22 cellular contexts compared by ENCODE assay signal in the genomic region with DNA sequence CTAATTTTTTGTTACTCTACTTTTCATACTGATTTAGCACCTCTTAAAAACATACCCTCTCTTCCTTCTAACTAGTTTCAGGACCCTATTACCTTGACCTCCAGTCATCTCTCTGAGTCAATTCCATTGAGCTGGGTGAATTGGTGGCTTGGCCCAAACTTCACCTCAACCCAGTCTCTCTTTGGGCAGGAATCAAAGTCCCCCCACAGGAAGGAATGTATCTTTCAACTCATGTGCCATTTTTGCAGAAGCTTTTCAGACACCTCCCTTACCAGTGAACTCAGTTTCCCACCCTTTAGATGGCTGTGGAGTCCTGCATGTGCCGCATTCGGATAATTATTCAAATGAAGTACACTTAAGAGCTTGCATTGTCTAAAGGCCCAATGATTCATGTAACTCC.
DNase-seq lines count a peak whose midpoint lies in the region; ATAC-seq, FAIRE-seq and TF ChIP-seq lines count a peak whose summit lies in the region.
"Had no signal": no experiment of that assay in that cellular context is flagged by ENCODE, and none has a peak within 500 bp of the region (broad histone marks: within the 10 kb centered on the region; RNA-seq: fewer than 3 reads in every experiment).

No MANE protein-coding gene starts in this region.

- no peak for TF ChIP-seq RAD21 in Ishikawa (IDR thresholded peaks at IDR 0.05; ENCODE audit: low read depth)

- no peaks in the 10 kb centered on the region for H3K36me3 ChIP-seq in endocrine pancreas (ENCODE audit: control insufficient read depth, insufficient read depth, low read length)
- H3K36me3 ChIP-seq in mesendoderm (ENCODE audit: control insufficient read depth, insufficient read depth, low read length): no peaks in the 10 kb centered on the region
- no peaks in the 10 kb centered on the region for H3K36me3 ChIP-seq in CD8-positive, alpha-beta T cell (ENCODE audit: insufficient read depth, low read length)
- H3K36me3 ChIP-seq: MG63, Peyer's patch, SJCRH30 had no signal

- H2BK120ac ChIP-seq in mesendoderm (ENCODE audit: low read depth, low read length): no peak overlapping the region

- no peaks in the 10 kb centered on the region for H3K79me1 ChIP-seq in mesendoderm (ENCODE audit: low read length)

- no peak for TF ChIP-seq EP300 in Ishikawa (IDR thresholded peaks at IDR 0.05; ENCODE audit: borderline replicate concordance)

- no peak overlapping the region for H4K5ac ChIP-seq in mesendoderm (ENCODE audit: low read length)

- ATAC-seq in CD8-positive, alpha-beta T cell: no peak
- ATAC-seq: A549, K562 had no signal

- no peaks in the 10 kb centered on the region for H3K4me1 Mint-ChIP-seq in CD8-positive, alpha-beta T cell (ENCODE audit: low read depth)

- no peak for TF ChIP-seq POLR2A in H54 (IDR thresholded peaks at IDR 0.05; ENCODE audit: low read depth, low read length)

- no peak overlapping the region for H2AK5ac ChIP-seq in mesendoderm (ENCODE audit: low read length)

- WGBS in mesendoderm (ENCODE audit: extremely low coverage, insufficient coverage, low lambda C conversion rate): no CpG with 5 or more reads among the region's 2 CpGs

- no peak overlapping the region for H2BK5ac ChIP-seq in mesendoderm (ENCODE audit: low read length)

- H3K4me3 ChIP-seq in endocrine pancreas (ENCODE audit: control insufficient read depth, insufficient read depth, low read length): peak overlapping the region; percentile 36
- H3K4me3 ChIP-seq in mesendoderm (ENCODE audit: low read length): no peak overlapping the region
- H3K4me3 ChIP-seq in CD8-positive, alpha-beta T cell (ENCODE audit: low read depth, low read length): no peak overlapping the region
- H3K4me3 ChIP-seq: A549, K562, MG63, Peyer's patch, SJCRH30 had no signal

- H3K27ac ChIP-seq in mesendoderm (ENCODE audit: low read depth, low read length): no peak overlapping the region
- no peak overlapping the region for H3K27ac ChIP-seq in CD8-positive, alpha-beta T cell (ENCODE audit: low read depth, low read length)
- H3K27ac ChIP-seq: A549, Peyer's patch, SJCRH30 had no signal

- TF ChIP-seq CTCF in CD8-positive, alpha-beta T cell (IDR thresholded peaks at IDR 0.05): no peak

- no peak overlapping the region for H3K4me2 ChIP-seq in mesendoderm (ENCODE audit: low read length)
- H3K4me2 ChIP-seq: A549 had no signal

- no peak overlapping the region for H3K4me3 Mint-ChIP-seq in CD8-positive, alpha-beta T cell
- H3K4me3 Mint-ChIP-seq: B cell, CD14-positive monocyte had no signal

- no peaks in the 10 kb centered on the region for H3K9me3 ChIP-seq in endocrine pancreas (ENCODE audit: control insufficient read depth, low read length)
- H3K9me3 ChIP-seq in CD8-positive, alpha-beta T cell (ENCODE audit: low read length): no peaks in the 10 kb centered on the region
- H3K9me3 ChIP-seq: A549, MG63, Peyer's patch, SJCRH30 had no signal

- H3K56ac ChIP-seq in mesendoderm (ENCODE audit: low read length): no peak overlapping the region

- peaks cover 17% of the 10 kb centered on the region for H3K9me3 Mint-ChIP-seq in CD8-positive, alpha-beta T cell

- H3K23ac ChIP-seq in mesendoderm (ENCODE audit: low read length): no peak overlapping the region

- H3K4ac ChIP-seq in mesendoderm (ENCODE audit: low read depth, low read length): no peak overlapping the region

- H3K9ac ChIP-seq in endocrine pancreas (ENCODE audit: control insufficient read depth, insufficient read depth, low read length) (no peak overlapping the region), mesendoderm (ENCODE audit: low read length) (no peak overlapping the region)

- no peak overlapping the region for H4K8ac ChIP-seq in mesendoderm (ENCODE audit: low read depth, low read length)

- no peak for FAIRE-seq in H54 (lab: Jason Lieb, UNC)
- FAIRE-seq: A549, GM12892, K562 had no signal

- intact Hi-C loops in CD8-positive, alpha-beta T cell (cut with DNase I, micrococcal nuclease): no loop called here

- H2BK15ac ChIP-seq in mesendoderm (replicated peaks; ENCODE audit: low read depth): no peak overlapping the region

- POLR2A ChIA-PET in CD8-positive, alpha-beta T cell (lab: Charles Lee): no interaction called here

- H3K79me2 ChIP-seq in mesendoderm (ENCODE audit: control insufficient read depth, insufficient read depth, low read length): no peaks in the 10 kb centered on the region

- H3K36me3 Mint-ChIP-seq in CD8-positive, alpha-beta T cell: no peaks in the 10 kb centered on the region
- H3K36me3 Mint-ChIP-seq: CD14-positive monocyte had no signal

- H3K27me3 Mint-ChIP-seq in CD8-positive, alpha-beta T cell (ENCODE audit: low read depth): no peaks in the 10 kb centered on the region
- H3K27me3 Mint-ChIP-seq: B cell had no signal

- H3K4me1 ChIP-seq in endocrine pancreas (ENCODE audit: control insufficient read depth, insufficient read depth, low read length): no peaks in the 10 kb centered on the region
- H3K4me1 ChIP-seq in mesendoderm (ENCODE audit: control insufficient read depth, low read depth, low read length): no peaks in the 10 kb centered on the region
- no peaks in the 10 kb centered on the region for H3K4me1 ChIP-seq in CD8-positive, alpha-beta T cell (ENCODE audit: insufficient read depth, low read length)
- H3K4me1 ChIP-seq: A549, Peyer's patch, SJCRH30 had no signal

- H3K18ac ChIP-seq in mesendoderm (ENCODE audit: low read length): no peak overlapping the region

- CTCF ChIA-PET in CD8-positive, alpha-beta T cell (lab: Charles Lee): interaction anchor here (0.8 kb wide), 1 partner anchor 24 kb away, joined by 3 read pairs; no protein-coding TSS in a partner anchor

- H3K27ac Mint-ChIP-seq in CD8-positive, alpha-beta T cell: no peak overlapping the region
- H3K27ac Mint-ChIP-seq: B cell, CD14-positive monocyte had no signal

- no peaks in the 10 kb centered on the region for H3K27me3 ChIP-seq in endocrine pancreas (ENCODE audit: control insufficient read depth, insufficient read depth, low read length)
- H3K27me3 ChIP-seq in mesendoderm (ENCODE audit: insufficient read depth, low read length, poor library complexity): no peaks in the 10 kb centered on the region
- no peaks in the 10 kb centered on the region for H3K27me3 ChIP-seq in CD8-positive, alpha-beta T cell (ENCODE audit: insufficient read depth, low read length)
- H3K27me3 ChIP-seq: MG63, Peyer's patch, SJCRH30 had no signal

- DNase-seq in NCI-H146 (lab: John Stamatoyannopoulos, UW) (peak; percentile 69), NCI-H146 treated with DMSO at 0.1 percent for 48 hours (lab: John Stamatoyannopoulos, UW; ENCODE audit: unreplicated experiment) (no peak), mesendoderm (peak; percentile 39), H54 (ENCODE audit: insufficient read length, low spot score) (no peak)
- no peak for DNase-seq in CD8-positive, alpha-beta T cell
- no peak for DNase-seq in stimulated activated CD4-positive, alpha-beta T cell treated with anti-CD3 and anti-CD28 coated beads, Interleukin-4, amount 100 ng/mL, for 4 hours
- DNase-seq: DND-41; GOT3; MG63; NCI-H1694; NCI-H2081; NCI-H446 treated with DMSO at 0.1 percent for 48 hours; NK-92 treated with Interleukin-12 subunit alpha and Interleukin-12 subunit beta, amount 100 ng/mL, for 24 hours; Peyer's patch; SJCRH30 had no signal

TF ChIP-seq in Ishikawa, 13 proteins besides CTCF, POLR2A, EP300 and RAD21:
- TF ChIP-seq CREB1 (IDR thresholded peaks at IDR 0.05; ENCODE audit: low read depth) (no peak), TEAD4 (IDR thresholded peaks at IDR 0.05) (0 out of 2 replicates have a peak, but pooled peaks have one; percentile 8), ZBTB7A (IDR thresholded peaks at IDR 0.05; ENCODE audit: low read depth) (no peak)
- TF ChIP-seq, protein P1, sequence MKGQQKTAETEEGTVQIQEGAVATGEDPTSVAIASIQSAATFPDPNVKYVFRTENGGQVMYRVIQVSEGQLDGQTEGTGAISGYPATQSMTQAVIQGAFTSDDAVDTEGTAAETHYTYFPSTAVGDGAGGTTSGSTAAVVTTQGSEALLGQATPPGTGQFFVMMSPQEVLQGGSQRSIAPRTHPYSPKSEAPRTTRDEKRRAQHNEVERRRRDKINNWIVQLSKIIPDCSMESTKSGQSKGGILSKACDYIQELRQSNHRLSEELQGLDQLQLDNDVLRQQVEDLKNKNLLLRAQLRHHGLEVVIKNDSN (IDR thresholded peaks at IDR 0.05): no peak
- TF ChIP-seq, protein P2, sequence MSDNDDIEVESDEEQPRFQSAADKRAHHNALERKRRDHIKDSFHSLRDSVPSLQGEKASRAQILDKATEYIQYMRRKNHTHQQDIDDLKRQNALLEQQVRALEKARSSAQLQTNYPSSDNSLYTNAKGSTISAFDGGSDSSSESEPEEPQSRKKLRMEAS (IDR thresholded peaks at IDR 0.05): no peak

Comparison
In these comparisons a context has a peak if more than half of its experiments do, and no peak if none do; other contexts are left out.
1. DNase-seq: peak in NCI-H146 (single experiment) and mesendoderm (single experiment); none in NCI-H146 treated with DMSO at 0.1 percent for 48 hours (single experiment), CD8-positive, alpha-beta T cell (0 of 7), H54 (single experiment) and stimulated activated CD4-positive, alpha-beta T cell treated with anti-CD3 and anti-CD28 coated beads, Interleukin-4, amount 100 ng/mL, for 4 hours (0 of 2).